Comparison of ENCODE assay signal across 17 cellular contexts in the genomic region with DNA sequence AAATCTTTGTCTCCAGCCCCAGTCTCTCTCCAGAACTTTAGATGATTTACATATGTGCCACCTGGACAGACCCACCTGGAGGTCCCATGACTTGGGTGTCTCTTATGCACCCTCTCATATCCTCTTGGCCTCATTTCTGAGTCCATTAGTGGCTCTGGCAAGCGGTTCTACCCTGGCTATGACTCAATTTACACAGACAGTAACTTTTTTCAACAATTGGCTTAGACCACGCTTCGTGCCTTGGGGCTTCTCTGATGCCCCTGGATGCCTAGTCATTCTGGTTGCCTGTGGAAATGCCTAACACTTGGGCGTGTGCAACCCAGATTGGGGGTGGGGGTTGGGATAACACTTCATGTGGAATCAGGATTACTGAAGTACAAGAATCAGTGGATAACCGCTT. TPM values are rescaled to one million over a fixed set of nuclear protein-coding genes. Genes with fewer than 3 reads are reported as not detected.
DNase-seq lines count a peak whose midpoint lies in the region; ATAC-seq, FAIRE-seq and TF ChIP-seq lines count a peak whose summit lies in the region.
"Had no signal": no experiment of that assay in that cellular context is flagged by ENCODE, and none has a peak within 500 bp of the region (broad histone marks: within the 10 kb centered on the region; RNA-seq: fewer than 3 reads in every experiment).

No MANE protein-coding gene starts in this region.

- H2AFZ ChIP-seq in keratinocyte (ENCODE audit: control insufficient read depth, low read length) (no peak overlapping the region), HepG2 (ENCODE audit: low read length) (no peak overlapping the region)
- H2AFZ ChIP-seq: GM23248 had no signal

- peaks cover 4% of the 10 kb centered on the region for H3K36me3 Mint-ChIP-seq in MCF 10A (ENCODE audit: insufficient read depth, unreplicated experiment)
- no peaks in the 10 kb centered on the region for H3K36me3 Mint-ChIP-seq in CD8-positive, alpha-beta T cell

- peaks cover 16% of the 10 kb centered on the region for H3K9me3 Mint-ChIP-seq in MCF 10A (ENCODE audit: unreplicated experiment)
- H3K9me3 Mint-ChIP-seq in CD8-positive, alpha-beta T cell: no peaks in the 10 kb centered on the region

- no peak overlapping the region for H3K27ac ChIP-seq in breast epithelium
- H3K27ac ChIP-seq in keratinocyte (ENCODE audit: control insufficient read depth, insufficient read depth, low read length): peak overlapping the region; percentile 87
- H3K27ac ChIP-seq in CD8-positive, alpha-beta T cell (ENCODE audit: low read depth, low read length): no peak overlapping the region
- H3K27ac ChIP-seq in HepG2 (ENCODE audit: extremely low read length, insufficient read depth, low read length): no peak overlapping the region
- H3K27ac ChIP-seq: 22Rv1, BLaER1, GM23248 had no signal

- CTCF ChIA-PET in MCF 10A (lab: Yijun Ruan, JAX) (interaction anchor here (0.6 to 1.9 kb wide), 4 partner anchors 15 to 624 kb away, joined by 3 to 13 read pairs (median 4); no protein-coding TSS in a partner anchor), HepG2 (lab: Yijun Ruan, JAX; ENCODE audit: low intra/inter-chr PET ratio, low total read pairs) (no interaction called here)
- CTCF ChIA-PET in CD8-positive, alpha-beta T cell (lab: Charles Lee): no interaction called here

- TF ChIP-seq POLR2A in breast epithelium (IDR thresholded peaks at IDR 0.05): no peak
- TF ChIP-seq POLR2A in HepG2 (IDR thresholded peaks at IDR 0.05; ENCODE audit: insufficient read depth in 1 of 2, low read depth in 2 of 2, low read length in 2 of 2): no peak

- H3K4me1 Mint-ChIP-seq in MCF 10A (ENCODE audit: insufficient read depth, unreplicated experiment): peaks cover 28% of the 10 kb centered on the region
- no peaks in the 10 kb centered on the region for H3K4me1 Mint-ChIP-seq in CD8-positive, alpha-beta T cell (ENCODE audit: low read depth)
- H3K4me1 Mint-ChIP-seq: IgD-negative memory B cell had no signal

- no peak for TF ChIP-seq RAD21 in HepG2 (CRISPR knock-in tag; IDR thresholded peaks at IDR 0.05)

- BruUV-seq in MCF 10A (replicated peaks; lab: Mats Ljungman, UMichigan): no TSS peak
- no TSS peak for BruUV-seq in HepG2 (replicated peaks; lab: Mats Ljungman, UMichigan)

- TF ChIP-seq EP300 in HepG2 (IDR thresholded peaks at IDR 0.05; ENCODE audit: low read depth in 2 of 2, low read length in 2 of 2): no peak
- TF ChIP-seq EP300 in HepG2 (CRISPR knock-in tag; IDR thresholded peaks at IDR 0.05; ENCODE audit: borderline replicate concordance): no peak

- no peak for ATAC-seq in CD8-positive, alpha-beta T cell
- no peak for ATAC-seq in HepG2
- ATAC-seq: GM12878 had no signal

- no peaks in the 10 kb centered on the region for H3K27me3 Mint-ChIP-seq in MCF 10A (ENCODE audit: insufficient read depth, unreplicated experiment)
- peaks cover 7% of the 10 kb centered on the region for H3K27me3 Mint-ChIP-seq in CD8-positive, alpha-beta T cell (ENCODE audit: low read depth)

- no peaks in the 10 kb centered on the region for H3K36me3 ChIP-seq in breast epithelium
- H3K36me3 ChIP-seq in bronchial epithelial cell (ENCODE audit: control insufficient read depth, insufficient read depth, low read length): no peaks in the 10 kb centered on the region
- no peaks in the 10 kb centered on the region for H3K36me3 ChIP-seq in keratinocyte (ENCODE audit: control insufficient read depth in 2 of 2, extremely low read depth in 1 of 2, insufficient read depth in 2 of 2, low read length in 2 of 2)
- H3K36me3 ChIP-seq in CD8-positive, alpha-beta T cell (ENCODE audit: insufficient read depth, low read length): no peaks in the 10 kb centered on the region
- H3K36me3 ChIP-seq in HepG2 (replicated peaks in 1 of 2; ENCODE audit: control insufficient read depth in 1 of 2, insufficient read depth in 2 of 2, low read length in 2 of 2): no peaks in the 10 kb centered on the region
- H3K36me3 ChIP-seq: BLaER1 had no signal

- no peaks in the 10 kb centered on the region for H4K20me1 ChIP-seq in keratinocyte (ENCODE audit: control insufficient read depth, extremely low read depth, insufficient read depth, low read length)
- no peaks in the 10 kb centered on the region for H4K20me1 ChIP-seq in HepG2 (ENCODE audit: insufficient read depth, low read length)
- H4K20me1 ChIP-seq: BLaER1 had no signal

- dilution Hi-C loops in keratinocyte (cut with MboI; ENCODE audit: extremely low pct_ligation_motif_present, low sequenced_read_pairs): no loop called here

- H3K79me2 ChIP-seq in keratinocyte (ENCODE audit: control insufficient read depth, insufficient read depth, low read length) (no peaks in the 10 kb centered on the region), HepG2 (ENCODE audit: insufficient read depth, low read length) (no peaks in the 10 kb centered on the region)

- DNase-seq in MCF 10A (ENCODE audit: unreplicated experiment) (peak; percentile 36), breast epithelium (ENCODE audit: low spot score in 2 of 2) (no peak), bronchial epithelial cell (ENCODE audit: low read depth) (peak; percentile 76), keratinocyte (ENCODE audit: low read depth, low spot score) (peak; percentile 57), HepG2 (ENCODE audit: low spot score) (no peak), iPS-NIHi7 (ENCODE audit: extremely low spot score) (no peak)
- DNase-seq in CD8-positive, alpha-beta T cell: no peak
- DNase-seq: AML-193, DMS 273 treated with DMSO at 0.1 percent for 48 hours, DMS79, GM23248, H7 had no signal

- H3K4me3 ChIP-seq in breast epithelium (no peak overlapping the region), bronchial epithelial cell (ENCODE audit: low read depth, low read length) (no peak overlapping the region), keratinocyte (ENCODE audit: control insufficient read depth in 2 of 3, extremely low read depth in 1 of 3, insufficient read depth in 2 of 3, low read depth in 1 of 3, low read length in 3 of 3) (no peak overlapping the region), HepG2 (replicated peaks in 1 of 3; ENCODE audit: insufficient read depth in 1 of 3, low read depth in 2 of 3, low read length in 3 of 3) (no peak overlapping the region)
- H3K4me3 ChIP-seq in CD8-positive, alpha-beta T cell (ENCODE audit: low read depth, low read length): no peak overlapping the region
- H3K4me3 ChIP-seq: BLaER1, GM12878, GM23248 had no signal

- H3K27ac Mint-ChIP-seq in MCF 10A (ENCODE audit: low read depth, unreplicated experiment): no peak overlapping the region
- H3K27ac Mint-ChIP-seq in CD8-positive, alpha-beta T cell: no peak overlapping the region

- H3K9me3 ChIP-seq in breast epithelium (no peaks in the 10 kb centered on the region), keratinocyte (ENCODE audit: control insufficient read depth, low read depth, low read length) (no peaks in the 10 kb centered on the region), HepG2 (ENCODE audit: low read length) (no peaks in the 10 kb centered on the region)
- no peaks in the 10 kb centered on the region for H3K9me3 ChIP-seq in CD8-positive, alpha-beta T cell (ENCODE audit: low read length)
- H3K9me3 ChIP-seq: BLaER1 had no signal

- peak overlapping the region; percentile 16 for H3K9ac ChIP-seq in keratinocyte (ENCODE audit: control insufficient read depth, extremely low read depth, insufficient read depth, low read length)
- no peak overlapping the region for H3K9ac ChIP-seq in HepG2 (ENCODE audit: insufficient read depth, low read depth, low read length)
- H3K9ac ChIP-seq: BLaER1, GM23248 had no signal

- FAIRE-seq in bronchial epithelial cell (lab: Jason Lieb, UNC) (no peak), keratinocyte (lab: Jason Lieb, UNC) (peak; percentile 57), HepG2 (lab: Jason Lieb, UNC) (no peak)
- FAIRE-seq: GM12878, GM18507 had no signal

- H3K27me3 ChIP-seq in breast epithelium: no peaks in the 10 kb centered on the region
- H3K27me3 ChIP-seq in bronchial epithelial cell (ENCODE audit: control insufficient read depth, insufficient read depth, low read length): no peaks in the 10 kb centered on the region
- no peaks in the 10 kb centered on the region for H3K27me3 ChIP-seq in keratinocyte (ENCODE audit: control insufficient read depth, extremely low read depth, insufficient read depth, low read length)
- H3K27me3 ChIP-seq in CD8-positive, alpha-beta T cell (ENCODE audit: insufficient read depth, low read length): no peaks in the 10 kb centered on the region
- H3K27me3 ChIP-seq in HepG2 (ENCODE audit: control insufficient read depth in 1 of 2, insufficient read depth in 2 of 2, low read length in 2 of 2): 0 out of 5 replicates have a peak, but pooled peaks cover 0 to 7% of the 10 kb centered on the region in 2 experiments
- H3K27me3 ChIP-seq: BLaER1 had no signal

- in situ Hi-C loops in HepG2 (cut with HindIII; ENCODE audit: extremely low pct_ligation_motif_present, low pct_unique_long_range_greater_than_20kb): no loop called here

- TF ChIP-seq CTCF in MCF 10A (IDR thresholded peaks at IDR 0.05; ENCODE audit: unreplicated experiment): no peak
- no peak for TF ChIP-seq CTCF in breast epithelium (IDR thresholded peaks at IDR 0.05)
- no peak for TF ChIP-seq CTCF in bronchial epithelial cell (IDR thresholded peaks at IDR 0.05; ENCODE audit: insufficient read depth, low read length, severe bottlenecking)
- TF ChIP-seq CTCF in keratinocyte (optimal IDR thresholded peaks at IDR 0.05 in 1 of 3, IDR thresholded peaks at IDR 0.05 in 1 of 3, conservative IDR thresholded peaks at IDR 0.05 in 1 of 3; ENCODE audit: extremely low read depth in 1 of 3, insufficient read depth in 2 of 3, low read length in 3 of 3): no peak
- TF ChIP-seq CTCF in CD8-positive, alpha-beta T cell (IDR thresholded peaks at IDR 0.05): no peak
- TF ChIP-seq CTCF in HepG2 (CRISPR knock-in tag; IDR thresholded peaks at IDR 0.05): no peak

- H3K4me3 Mint-ChIP-seq in MCF 10A (ENCODE audit: unreplicated experiment): no peak overlapping the region
- H3K4me3 Mint-ChIP-seq in CD8-positive, alpha-beta T cell: no peak overlapping the region
- H3K4me3 Mint-ChIP-seq: IgD-negative memory B cell had no signal

- H3K9me1 ChIP-seq in keratinocyte (ENCODE audit: control insufficient read depth, extremely low read depth, insufficient read depth, low read length): no peaks in the 10 kb centered on the region

- H3K4me2 ChIP-seq in keratinocyte (ENCODE audit: control insufficient read depth, extremely low read depth, insufficient read depth, low read depth, low read length) (no peak overlapping the region), HepG2 (ENCODE audit: low read depth, low read length) (no peak overlapping the region)
- H3K4me2 ChIP-seq: BLaER1 had no signal

- intact Hi-C loops in MCF 10A (cut with micrococcal nuclease) (no loop called here), breast epithelium (cut with DNase I; ENCODE audit: low total_unique reads) (no loop called here), HepG2 (cut with micrococcal nuclease; ENCODE audit: unreplicated experiment) (no loop called here)
- intact Hi-C loops in CD8-positive, alpha-beta T cell (cut with DNase I, micrococcal nuclease): no loop called here

- WGBS in HepG2 (ENCODE audit: low lambda C conversion rate): 4% methylated on average over 5 of the region's 5 CpGs

- POLR2A ChIA-PET in MCF 10A (lab: Yijun Ruan, JAX) (interaction anchor here (0.7 kb wide), 1 partner anchor 58 kb away, joined by 3 read pairs; no protein-coding TSS in a partner anchor), HepG2 (lab: Yijun Ruan, JAX) (no interaction called here)
- POLR2A ChIA-PET in CD8-positive, alpha-beta T cell (lab: Charles Lee): no interaction called here

- H3K4me1 ChIP-seq in breast epithelium (peaks cover 0 to 6% of the 10 kb centered on the region in 2 donors), keratinocyte (ENCODE audit: control insufficient read depth, extremely low read depth, insufficient read depth, low read length) (peaks cover 53% of the 10 kb centered on the region), HepG2 (ENCODE audit: insufficient read depth, low read length) (peaks cover 17% of the 10 kb centered on the region)
- H3K4me1 ChIP-seq in CD8-positive, alpha-beta T cell (ENCODE audit: insufficient read depth, low read length): no peaks in the 10 kb centered on the region

RNA-seq across cellular contexts. Expression of gene GADD45A, which starts 57.1 kb away (rescaled TPM):
- total RNA-seq in MCF 10A (2022) (183 and 225 TPM in 2 replicates), breast epithelium (10 to 100 TPM; 52.4 to 68.2 (median 55.4) TPM), bronchial epithelial cell (107 and 146 TPM in 2 replicates), HepG2 (2016; rRNA removed; fragmentation: Illumina TruSeq; extraction: Trizol) (25.0 and 46.2 TPM in 2 replicates)
- polyA plus RNA-seq in keratinocyte (109 to 151 TPM (median 124 TPM) in 3 replicates), HepG2 (2011; rRNA removed) (33.2 and 36.2 TPM in 2 replicates)
- 1,390 TPM for polyA plus RNA-seq in keratinocyte (2011; ENCODE audit: low read depth)
- polyA plus RNA-seq in keratinocyte (2011; cell fraction: cytosol; rRNA removed): 126 and 131 TPM in 2 replicates
- 339 and 428 TPM in 2 replicates for polyA plus RNA-seq in keratinocyte (2011; cell fraction: nucleus; rRNA removed)
- polyA plus RNA-seq in keratinocyte (2012; ENCODE audit: low replicate concordance): 154 and 570 TPM in 2 replicates
- 14.5 to 23.3 TPM (median 21.1 TPM) in 3 replicates for polyA minus RNA-seq in keratinocyte
- 74.4 TPM for polyA minus RNA-seq in keratinocyte (2011; cell fraction: cytosol; rRNA and poly(A)+ RNA removed)
- polyA minus RNA-seq in keratinocyte (2011; cell fraction: nucleus; rRNA and poly(A)+ RNA removed): 88.8 and 96.5 TPM in 2 replicates
- 100 to 1,000 TPM; 194 to 196 TPM for total RNA-seq in CD8-positive, alpha-beta T cell
- 21.8 and 26.9 TPM in 2 replicates for total RNA-seq in HepG2 (2016; cell fraction: cytosol; rRNA removed; fragmentation: Illumina TruSeq; extraction: Trizol; ENCODE audit: low read depth)
- 23.2 and 49.2 TPM in 2 replicates for total RNA-seq in HepG2 (2016; cell fraction: insoluble cytoplasmic fraction; rRNA removed; fragmentation: Illumina TruSeq; extraction: Trizol)
- total RNA-seq in HepG2 (2016; cell fraction: membrane; rRNA removed; fragmentation: Illumina TruSeq; extraction: Trizol): 27.1 and 30.4 TPM in 2 replicates
- 59.8 and 64.1 TPM in 2 replicates for total RNA-seq in HepG2 (2016; cell fraction: nucleus; rRNA removed; fragmentation: Illumina TruSeq; extraction: Trizol)
- polyA plus RNA-seq in HepG2 (2011; cell fraction: cytosol; rRNA removed): 30.4 and 31.8 TPM in 2 replicates
- 131 and 138 TPM in 2 replicates for polyA plus RNA-seq in HepG2 (2011; cell fraction: nucleus; rRNA removed)
- polyA plus RNA-seq in HepG2 (2012): 49.0 and 63.8 TPM in 2 replicates
- 24.1 and 25.0 TPM in 2 replicates for polyA plus RNA-seq in HepG2 (2016; cell fraction: cytosol; fragmentation: Illumina TruSeq; extraction: Trizol; ENCODE audit: low read depth)
- polyA plus RNA-seq in HepG2 (2016; cell fraction: insoluble cytoplasmic fraction; fragmentation: Illumina TruSeq; extraction: Trizol; ENCODE audit: low read depth): 48.7 and 51.1 TPM in 2 replicates
- 26.6 and 28.9 TPM in 2 replicates for polyA plus RNA-seq in HepG2 (2016; cell fraction: membrane; fragmentation: Illumina TruSeq; extraction: Trizol; ENCODE audit: low read depth)
- 151 and 156 TPM in 2 replicates for polyA plus RNA-seq in HepG2 (2016; cell fraction: nucleus; fragmentation: Illumina TruSeq; extraction: Trizol; ENCODE audit: insufficient read depth, low read depth)
- 1.4 and 17.0 TPM in 2 replicates for polyA minus RNA-seq in HepG2 (2011; rRNA and poly(A)+ RNA removed; ENCODE audit: low replicate concordance)
- 11.3 and 13.7 TPM in 2 replicates for polyA minus RNA-seq in HepG2 (2011; cell fraction: cytosol; rRNA and poly(A)+ RNA removed)
- 60.7 and 75.2 TPM in 2 replicates for polyA minus RNA-seq in HepG2 (2011; cell fraction: nucleus; rRNA and poly(A)+ RNA removed)

Comparison
In these comparisons a context has a peak if more than half of its experiments do, and no peak if none do; other contexts are left out.
1. DNase-seq: peak in MCF 10A (single experiment), bronchial epithelial cell (single experiment) and keratinocyte (single experiment); none in breast epithelium (0 of 2), CD8-positive, alpha-beta T cell (0 of 7), HepG2 (single experiment) and iPS-NIHi7 (single experiment).